Comparison of ENCODE assay signal across 17 cellular contexts in genomic region chr4:158630893-158631292, GRCh38. TPM values are rescaled to one million over a fixed set of nuclear protein-coding genes. Genes with fewer than 3 reads are reported as not detected.
DNase-seq lines count a peak whose midpoint lies in the region; ATAC-seq, FAIRE-seq and TF ChIP-seq lines count a peak whose summit lies in the region.
"Had no signal": no experiment of that assay in that cellular context is flagged by ENCODE, and none has a peak within 500 bp of the region (broad histone marks: within the 10 kb centered on the region; RNA-seq: fewer than 3 reads in every experiment).

No MANE protein-coding gene starts in this region.

- no peaks in the 10 kb centered on the region for H3K36me3 ChIP-seq in PC-3 (ENCODE audit: low read depth, low read length)
- no peaks in the 10 kb centered on the region for H3K36me3 ChIP-seq in osteoblast (ENCODE audit: insufficient read depth, low read length)
- H3K36me3 ChIP-seq in mesenchymal stem cell (ENCODE audit: control insufficient read depth in 1 of 2, insufficient read depth in 2 of 2, low read depth in 1 of 2, low read length in 2 of 2): no peaks in the 10 kb centered on the region
- H3K36me3 ChIP-seq in ovary: no peaks in the 10 kb centered on the region
- H3K36me3 ChIP-seq: vagina had no signal

- FAIRE-seq in GM12891 (lab: Jason Lieb, UNC): no peak
- FAIRE-seq: islet of Langerhans had no signal

- H2BK5ac ChIP-seq in mesenchymal stem cell (ENCODE audit: low read depth, low read length, poor library complexity, severe bottlenecking): no peak overlapping the region

- peak overlapping the region; percentile 39; the same call in 1 of the 2 replicates for H3K4me2 ChIP-seq in PC-3 (ENCODE audit: low read length)
- H3K4me2 ChIP-seq in osteoblast (ENCODE audit: insufficient read depth, low read length): peak overlapping the region; percentile 1
- H3K4me2 ChIP-seq in mesenchymal stem cell (ENCODE audit: low read length, poor library complexity, severe bottlenecking): no peak overlapping the region

- H4K20me1 ChIP-seq in PC-3 (ENCODE audit: low read length) (no peaks in the 10 kb centered on the region), osteoblast (ENCODE audit: insufficient read depth, low read length) (no peaks in the 10 kb centered on the region)

- H4K91ac ChIP-seq in mesenchymal stem cell (ENCODE audit: low read length): no peak overlapping the region

- no peak overlapping the region for H2BK15ac ChIP-seq in mesenchymal stem cell (ENCODE audit: low read depth, poor library complexity, severe bottlenecking)

- H3K14ac ChIP-seq in mesenchymal stem cell (ENCODE audit: low read length in 2 of 2): no peak overlapping the region

- TF ChIP-seq EP300 in ovary (IDR thresholded peaks at IDR 0.05): no peak

- DNase-seq in H4 (ENCODE audit: low spot score): peak; percentile 28
- peak; percentile 71 for DNase-seq in PC-3
- DNase-seq in epithelial cell of esophagus (ENCODE audit: low read depth): peak; percentile 15
- peak; percentile 8 for DNase-seq in osteoblast (ENCODE audit: insufficient read length, low spot score, missing footprints)
- no peak for DNase-seq in mesenchymal stem cell
- no peak for DNase-seq in GM12891 (ENCODE audit: insufficient read length, low spot score)
- DNase-seq in ovary: no peak
- DNase-seq: DMS79 treated with DMSO at 0.1 percent for 48 hours; effector memory CD4-positive, alpha-beta T cell; NCI-H2107; NK-92 treated with Interleukin-12 subunit alpha and Interleukin-12 subunit beta, amount 100 ng/mL, for 24 hours; T-helper 17 cell had no signal

- no peak overlapping the region for H2BK120ac ChIP-seq in mesenchymal stem cell (ENCODE audit: low read depth, low read length)

- no peak overlapping the region for H3K18ac ChIP-seq in mesenchymal stem cell (ENCODE audit: low read depth in 1 of 2, low read length in 2 of 2)

- no peak overlapping the region for H2BK12ac ChIP-seq in mesenchymal stem cell (ENCODE audit: low read length in 2 of 2)

- H2AK5ac ChIP-seq in mesenchymal stem cell (ENCODE audit: low read length, severe bottlenecking): no peak overlapping the region

- no peaks in the 10 kb centered on the region for H3K79me2 ChIP-seq in PC-3 (ENCODE audit: low read length)
- no peaks in the 10 kb centered on the region for H3K79me2 ChIP-seq in osteoblast (ENCODE audit: insufficient read depth, low read length)
- H3K79me2 ChIP-seq: parathyroid adenoma had no signal

- H3K9me3 ChIP-seq in PC-3 (ENCODE audit: low read length) (no peaks in the 10 kb centered on the region), osteoblast (ENCODE audit: low read depth, low read length) (no peaks in the 10 kb centered on the region), mesenchymal stem cell (ENCODE audit: control insufficient read depth, low read length) (no peaks in the 10 kb centered on the region), ovary (no peaks in the 10 kb centered on the region)
- H3K9me3 ChIP-seq: vagina had no signal

- H3K4me3 ChIP-seq in PC-3 (ENCODE audit: low read length) (no peak overlapping the region), epithelial cell of esophagus (ENCODE audit: low read length) (no peak overlapping the region), osteoblast (ENCODE audit: insufficient read depth, low read length) (no peak overlapping the region), mesenchymal stem cell (ENCODE audit: insufficient read depth in 1 of 2, low read depth in 1 of 2, low read length in 2 of 2) (no peak overlapping the region), ovary (no peak overlapping the region)
- H3K4me3 ChIP-seq: vagina had no signal

- no peak overlapping the region for H3K23ac ChIP-seq in mesenchymal stem cell (ENCODE audit: low read length in 2 of 2)

- TF ChIP-seq POLR2A in GM12891 (IDR thresholded peaks at IDR 0.05; ENCODE audit: low read depth, low read length) (no peak), ovary (IDR thresholded peaks at IDR 0.05) (no peak)

- H3K79me1 ChIP-seq in mesenchymal stem cell (replicated peaks; ENCODE audit: low read length, poor library complexity, severe bottlenecking): no peaks in the 10 kb centered on the region

- H3K4me1 ChIP-seq in PC-3 (ENCODE audit: insufficient read depth, low read length) (peaks cover 11% of the 10 kb centered on the region), osteoblast (ENCODE audit: insufficient read depth, low read length) (peaks cover 11% of the 10 kb centered on the region), mesenchymal stem cell (ENCODE audit: control insufficient read depth, insufficient read depth, low read depth, low read length) (no peaks in the 10 kb centered on the region), ovary (ENCODE audit: insufficient read depth) (no peaks in the 10 kb centered on the region)
- H3K4me1 ChIP-seq: parathyroid adenoma, vagina had no signal

- intact Hi-C loops in PC-3 (cut with micrococcal nuclease): no loop called here
- intact Hi-C loops in ovary (cut with DNase I): no loop called here

- no peaks in the 10 kb centered on the region for H3K27me3 ChIP-seq in PC-3 (ENCODE audit: low read length)
- peaks cover 47% of the 10 kb centered on the region for H3K27me3 ChIP-seq in osteoblast (ENCODE audit: insufficient read depth, low read length)
- H3K27me3 ChIP-seq in mesenchymal stem cell (ENCODE audit: control insufficient read depth in 1 of 2, insufficient read depth in 1 of 2, low read length in 2 of 2): no peaks in the 10 kb centered on the region
- no peaks in the 10 kb centered on the region for H3K27me3 ChIP-seq in ovary
- H3K27me3 ChIP-seq: vagina had no signal

- ATAC-seq in PC-3: peak; percentile 68
- ATAC-seq in GM18520 (IDR thresholded peaks at IDR 0.05; ENCODE audit: unreplicated experiment): no peak
- ATAC-seq: Right ventricle myocardium inferior, T-helper 17 cell had no signal

- H3K27ac ChIP-seq in PC-3 (ENCODE audit: low read length) (peak overlapping the region; percentile 32; the same call in 1 of the 2 replicates), osteoblast (ENCODE audit: low read depth, low read length) (no peak overlapping the region), mesenchymal stem cell (ENCODE audit: low read length, poor library complexity, severe bottlenecking) (no peak overlapping the region), ovary (no peak overlapping the region)
- H3K27ac ChIP-seq: parathyroid adenoma, vagina had no signal

- POLR2A ChIA-PET in PC-3 (lab: Charles Lee; ENCODE audit: unreplicated experiment): no interaction called here

- no peak overlapping the region for H3K9ac ChIP-seq in PC-3 (ENCODE audit: low read length)
- H3K9ac ChIP-seq in mesenchymal stem cell (ENCODE audit: low read length): no peak overlapping the region
- H3K9ac ChIP-seq: parathyroid adenoma had no signal

- CTCF ChIA-PET in PC-3 (lab: Charles Lee): no interaction called here

- H3K4ac ChIP-seq in mesenchymal stem cell (ENCODE audit: low read depth in 1 of 2, low read length in 2 of 2): no peak overlapping the region

- H2AFZ ChIP-seq in PC-3 (ENCODE audit: low read length) (no peak overlapping the region), osteoblast (ENCODE audit: low read length) (no peak overlapping the region), mesenchymal stem cell (ENCODE audit: low read depth, low read length) (no peak overlapping the region)
- H2AFZ ChIP-seq: parathyroid adenoma had no signal

- H4K8ac ChIP-seq in mesenchymal stem cell (ENCODE audit: low read length): no peak overlapping the region

- no peaks in the 10 kb centered on the region for H3K9me2 ChIP-seq in PC-3 (replicated peaks; ENCODE audit: low read length)

- BruUV-seq in PC-3 (replicated peaks; lab: Mats Ljungman, UMichigan): no TSS peak

- H3F3A ChIP-seq in PC-3 (ENCODE audit: low read length, unreplicated experiment): no peaks in the 10 kb centered on the region

- TF ChIP-seq CTCF in PC-3 (conservative IDR thresholded peaks at IDR 0.05; ENCODE audit: low read depth, low read length): no peak
- no peak for TF ChIP-seq CTCF in epithelial cell of esophagus (IDR thresholded peaks at IDR 0.05; ENCODE audit: insufficient read depth, low read depth, low read length, missing control alignments)
- no peak for TF ChIP-seq CTCF in osteoblast (IDR thresholded peaks at IDR 0.05; ENCODE audit: extremely low read depth, low read depth, low read length)
- no peak for TF ChIP-seq CTCF in ovary (IDR thresholded peaks at IDR 0.05)

- 53% methylated on average over 1 of the region's 1 CpG for WGBS in mesenchymal stem cell
- WGBS in ovary, 3 donors: 13 to 27% (median 15%) methylated on average over 1 of the region's 1 CpG

TF ChIP-seq in GM12891, 5 proteins besides CTCF, POLR2A, EP300 and RAD21:
- TF ChIP-seq POLR2AphosphoS5 (IDR thresholded peaks at IDR 0.05; ENCODE audit: low read depth, low read length): no peak
- no peak for TF ChIP-seq POU2F2 (IDR thresholded peaks at IDR 0.05; ENCODE audit: low read depth, low read length)
- TF ChIP-seq PAX5 (IDR thresholded peaks at IDR 0.05; ENCODE audit: insufficient read depth, low read length, severe bottlenecking): no peak
- TF ChIP-seq TAF1 (IDR thresholded peaks at IDR 0.05; ENCODE audit: low read depth, low read length): no peak
- TF ChIP-seq SPI1 (IDR thresholded peaks at IDR 0.05; ENCODE audit: low read depth, low read length): no peak

RNA-seq across cellular contexts. Expression of gene C4orf46, which starts 40.8 kb away (rescaled TPM):
- total RNA-seq in H4 (2014; rRNA removed; shearing (Covaris generic)): 19.0 and 29.8 TPM in 2 replicates
- 10.9 and 13.1 TPM in 2 replicates for total RNA-seq in PC-3 (2014; rRNA removed)
- total RNA-seq in osteoblast: 12.3 and 12.7 TPM in 2 replicates
- polyA plus RNA-seq in mesenchymal stem cell (2013, experiment 1 of 2): 7.5 TPM
- 7.9 TPM for polyA plus RNA-seq in mesenchymal stem cell (2013, experiment 2 of 2)
- 7.5 TPM for polyA plus RNA-seq in GM12891 (2012; ENCODE audit: low read depth, missing spikeins)
- 1 to 10 TPM; 3.6 to 6.4 (median 4.5) TPM for total RNA-seq in ovary
- polyA plus RNA-seq in ovary: 1 to 10 TPM; 4.6 to 6.0 TPM

RNA-seq across cellular contexts. Expression of gene ETFDH, which starts 41.2 kb away (rescaled TPM):
- total RNA-seq in H4 (2014; rRNA removed; shearing (Covaris generic)): 18.5 and 18.7 TPM in 2 replicates
- total RNA-seq in PC-3 (2014; rRNA removed) (22.4 and 23.8 TPM in 2 replicates), osteoblast (29.0 and 29.2 TPM in 2 replicates), ovary (10 to 100 TPM; 13.6 to 26.7 (median 19.5) TPM)
- 16.9 TPM for polyA plus RNA-seq in mesenchymal stem cell (2013, experiment 1 of 2)
- polyA plus RNA-seq in mesenchymal stem cell (2013, experiment 2 of 2): 16.7 TPM
- polyA plus RNA-seq in GM12891 (2012; ENCODE audit: low read depth, missing spikeins): 13.1 TPM
- polyA plus RNA-seq in ovary: 10 to 100 TPM; 15.1 to 35.9 TPM

Comparison
In these comparisons a context has a peak if more than half of its experiments do, and no peak if none do; other contexts are left out.
1. DNase-seq: peak in H4 (single experiment), PC-3 (single experiment), epithelial cell of esophagus (single experiment) and osteoblast (single experiment); none in mesenchymal stem cell (single experiment), GM12891 (single experiment) and ovary (0 of 5).